10 cellular contexts compared by ENCODE assay signal in genomic region chr1:51636765-51637522, GRCh38. TPM values are rescaled to one million over a fixed set of nuclear protein-coding genes. Genes with fewer than 3 reads are reported as not detected.
DNase-seq lines count a peak whose midpoint lies in the region; ATAC-seq and TF ChIP-seq lines count a peak whose summit lies in the region.
"Had no signal": no experiment of that assay in that cellular context is flagged by ENCODE, and none has a peak within 500 bp of the region (broad histone marks: within the 10 kb centered on the region; RNA-seq: fewer than 3 reads in every experiment).

No MANE protein-coding gene starts in this region.

- peak; percentile 31 for DNase-seq in AG08395 (ENCODE audit: low spot score)
- DNase-seq in LoVo (ENCODE audit: low spot score), result peak; percentile 69
- DNase-seq in colonic mucosa, result peak; percentile 27
- peak; percentile 20 to 83 for DNase-seq in lung microvascular endothelial cell (ENCODE audit: low read depth in 2 of 2)
- no peak for DNase-seq in NOMO-1 treated with DMSO at 0.1 percent for 48 hours (lab: John Stamatoyannopoulos, UW; ENCODE audit: unreplicated experiment)
- DNase-seq: activated effector memory CD4-positive, alpha-beta T cell treated with Interleukin-2 at 50 U/mL for 16 hours; NCI-H1930 had no signal

- no peaks in the 10 kb centered on the region for H3K27me3 ChIP-seq in colonic mucosa

- H3K4me1 ChIP-seq in colonic mucosa, result no peaks in the 10 kb centered on the region

- H3K9ac ChIP-seq in colonic mucosa (ENCODE audit: low read depth in 2 of 2, low read length in 2 of 2), result no peak overlapping the region

- no peaks in the 10 kb centered on the region for H3K9me3 ChIP-seq in colonic mucosa

- intact Hi-C loops in colonic mucosa (cut with DNase I), result no loop called here

- H3K4me3 ChIP-seq in colonic mucosa, result no peak overlapping the region

- H3K36me3 ChIP-seq in colonic mucosa, result no peaks in the 10 kb centered on the region

- H3K27ac ChIP-seq in colonic mucosa, result no peak overlapping the region

- TF ChIP-seq CTCF in colonic mucosa (IDR thresholded peaks at IDR 0.05), result no peak

- no peak for ATAC-seq in GM18861 (IDR thresholded peaks at IDR 0.05; ENCODE audit: unreplicated experiment)
- ATAC-seq in HG03196 (IDR thresholded peaks at IDR 0.05; ENCODE audit: unreplicated experiment), result no peak
- ATAC-seq in HG03135 (IDR thresholded peaks at IDR 0.05; ENCODE audit: unreplicated experiment), result no peak

RNA-seq across cellular contexts. Expression of gene OSBPL9, which starts 20.1 kb away (rescaled TPM):
- total RNA-seq in colonic mucosa (10 to 100 TPM; 37.3 to 59.6 TPM), lung microvascular endothelial cell (79.0 and 81.1 TPM in 2 replicates)
